Comparison of ENCODE assay signal across 8 cellular contexts in genomic region chr4:89598602-89599001, GRCh38.
DNase-seq lines count a peak whose midpoint lies in the region; ATAC-seq and TF ChIP-seq lines count a peak whose summit lies in the region.

No MANE protein-coding gene starts in this region.

- TF ChIP-seq POLR2A in thyroid gland (IDR thresholded peaks at IDR 0.05) (no peak), prostate gland (IDR thresholded peaks at IDR 0.05) (no peak)

- H3K27ac ChIP-seq in thyroid gland = no peak overlapping the region
- no peak overlapping the region for H3K27ac ChIP-seq in prostate gland

- TF ChIP-seq CTCF in epithelial cell of esophagus (IDR thresholded peaks at IDR 0.05; ENCODE audit: insufficient read depth, low read depth, low read length, missing control alignments) (peak; percentile 52), thyroid gland (IDR thresholded peaks at IDR 0.05) (peak in 5 of 6 experiments; percentile 10 to 60 (median 45)), prostate gland (IDR thresholded peaks at IDR 0.05) (no peak)

- H3K36me3 ChIP-seq in thyroid gland (no peaks in the 10 kb centered on the region), prostate gland (no peaks in the 10 kb centered on the region)

- peak; percentile 7 for DNase-seq in SIG-M5 treated with dmso at 0.1 percent for 504 hours (lab: John Stamatoyannopoulos, UW; ENCODE audit: unreplicated experiment)
- no peak for DNase-seq in SIG-M5 (lab: John Stamatoyannopoulos, UW)
- DNase-seq in NCI-H82 (lab: John Stamatoyannopoulos, UW) = peak; percentile 21
- DNase-seq in epithelial cell of esophagus (ENCODE audit: low read depth) = peak; percentile 44
- DNase-seq in thyroid gland = no peak
- DNase-seq in immature natural killer cell = no peak
- no peak for DNase-seq in prostate gland (ENCODE audit: low spot score)
- DNase-seq in T-helper 17 cell = no peak

- H3K4me1 ChIP-seq in thyroid gland = peaks cover 0 to 3% of the 10 kb centered on the region in 2 donors
- no peaks in the 10 kb centered on the region for H3K4me1 ChIP-seq in prostate gland (replicated peaks)

- H3K4me1 Mint-ChIP-seq in immature natural killer cell (no peaks in the 10 kb centered on the region), T-helper 17 cell (peaks cover 5% of the 10 kb centered on the region)

- intact Hi-C loops in thyroid gland (cut with DNase I) = loop anchor here (10.0 kb wide), 1 partner anchor 276 kb away; no protein-coding TSS in a partner anchor
- intact Hi-C loops in prostate gland (cut with DNase I) = no loop called here

- no peaks in the 10 kb centered on the region for H3K9me3 ChIP-seq in thyroid gland
- no peaks in the 10 kb centered on the region for H3K9me3 ChIP-seq in prostate gland
- H3K9me3 ChIP-seq in T-helper 17 cell (ENCODE audit: control insufficient read depth, low read length, poor library complexity, severe bottlenecking) = no peaks in the 10 kb centered on the region

- H3K27me3 ChIP-seq in thyroid gland (no peaks in the 10 kb centered on the region), prostate gland (replicated peaks; ENCODE audit: insufficient read depth) (no peaks in the 10 kb centered on the region)

- ATAC-seq in T-helper 17 cell = no peak

- 48 to 52% methylated on average over 1 of the region's 1 CpG for WGBS in thyroid gland, 2 donors
- WGBS in prostate gland = 68% methylated on average over 1 of the region's 1 CpG

- H3K4me3 ChIP-seq in epithelial cell of esophagus (ENCODE audit: low read length) (no peak overlapping the region), thyroid gland (replicated peaks in 1 of 3) (no peak overlapping the region), prostate gland (no peak overlapping the region)

- H3K27me3 Mint-ChIP-seq in immature natural killer cell (ENCODE audit: low read depth in 3 of 3) = peaks cover 0 to 3% (median under 1%) of the 10 kb centered on the region in 3 donors
- H3K27me3 Mint-ChIP-seq in T-helper 17 cell = peaks cover 21% of the 10 kb centered on the region

- H3K27ac Mint-ChIP-seq in immature natural killer cell = no peak overlapping the region
- H3K27ac Mint-ChIP-seq in T-helper 17 cell = no peak overlapping the region

- no peak overlapping the region for H3K4me3 Mint-ChIP-seq in immature natural killer cell
- no peak overlapping the region for H3K4me3 Mint-ChIP-seq in T-helper 17 cell

- H3K36me3 Mint-ChIP-seq in immature natural killer cell = no peaks in the 10 kb centered on the region
- peaks cover 2% of the 10 kb centered on the region for H3K36me3 Mint-ChIP-seq in T-helper 17 cell (ENCODE audit: low read depth)

- no peaks in the 10 kb centered on the region for H3K9me3 Mint-ChIP-seq in immature natural killer cell

Comparison
In these comparisons a context has a peak if more than half of its experiments do, and no peak if none do; other contexts are left out.
1. DNase-seq: peak in SIG-M5 treated with dmso at 0.1 percent for 504 hours (single experiment), NCI-H82 (single experiment) and epithelial cell of esophagus (single experiment); none in SIG-M5 (single experiment), thyroid gland (0 of 2), immature natural killer cell (0 of 3), prostate gland (single experiment) and T-helper 17 cell (0 of 3).
2. CTCF ChIP-seq: peak in epithelial cell of esophagus (single experiment) and thyroid gland (5 of 6); none in prostate gland (0 of 4).